ENCODE assay signal across 1 cellular context in genomic region chr6:3135668-3136297, GRCh38.
TF ChIP-seq lines count a peak whose summit lies in the region.

No MANE protein-coding gene starts in this region.

TF ChIP-seq in HepG2, 621 proteins besides CTCF, POLR2A, EP300 and RAD21 (continued from another document and continues in another):
- TF ChIP-seq PREB (CRISPR knock-in tag; IDR thresholded peaks at IDR 0.05) (no peak), ARID4A (CRISPR knock-in tag; IDR thresholded peaks at IDR 0.05; ENCODE audit: borderline replicate concordance) (0 out of 2 replicates have a peak, but pooled peaks have one; percentile 53), NFKBIZ (CRISPR knock-in tag; IDR thresholded peaks at IDR 0.05) (peak; percentile 89), CHD4 (IDR thresholded peaks at IDR 0.05; ENCODE audit: borderline replicate concordance, low read length) (no peak; the same call in 1 of the 2 replicates), NR2F1 (CRISPR knock-in tag; IDR thresholded peaks at IDR 0.05) (peak in 1 of 2 experiments; percentile 61; a peak in 2 of 4 replicates), ZNF12 (CRISPR knock-in tag; IDR thresholded peaks at IDR 0.05) (no peak), ZSCAN29 (CRISPR knock-in tag; conservative IDR thresholded peaks at IDR 0.05) (no peak), ZNF296 (CRISPR knock-in tag; conservative IDR thresholded peaks at IDR 0.05) (no peak), KDM5A (IDR thresholded peaks at IDR 0.05; ENCODE audit: borderline replicate concordance, low read length) (no peak; the same call in 1 of the 2 replicates), NFAT5 (CRISPR knock-in tag; IDR thresholded peaks at IDR 0.05) (no peak), SP1 (IDR thresholded peaks at IDR 0.05) (no peak), SP1 (CRISPR knock-in tag; IDR thresholded peaks at IDR 0.05) (no peak), MXD4 (CRISPR knock-in tag; IDR thresholded peaks at IDR 0.05) (no peak), ZNF569 (CRISPR knock-in tag; IDR thresholded peaks at IDR 0.05; ENCODE audit: borderline replicate concordance) (no peak), ZNF557 (CRISPR knock-in tag; IDR thresholded peaks at IDR 0.05) (no peak), DR1 (CRISPR knock-in tag; IDR thresholded peaks at IDR 0.05) (no peak), MXD3 (CRISPR knock-in tag; IDR thresholded peaks at IDR 0.05) (peak; percentile 42; the same call in 1 of the 2 replicates), ZNF543 (CRISPR knock-in tag; IDR thresholded peaks at IDR 0.05) (no peak), SPEN (CRISPR knock-in tag; IDR thresholded peaks at IDR 0.05; ENCODE audit: low read depth) (no peak; the same call in none of the 2 replicates), ZSCAN30 (CRISPR knock-in tag; IDR thresholded peaks at IDR 0.05) (no peak), ZNF607 (CRISPR knock-in tag; IDR thresholded peaks at IDR 0.05; ENCODE audit: borderline replicate concordance) (no peak), FOXO4 (CRISPR knock-in tag; conservative IDR thresholded peaks at IDR 0.05) (peak; percentile 92; the same call in 1 of the 2 replicates), ZNF788 (CRISPR knock-in tag; IDR thresholded peaks at IDR 0.05; ENCODE audit: borderline replicate concordance) (no peak; the same call in 1 of the 2 replicates), ZNF570 (CRISPR knock-in tag; IDR thresholded peaks at IDR 0.05; ENCODE audit: borderline replicate concordance) (no peak), ZSCAN31 (CRISPR knock-in tag; IDR thresholded peaks at IDR 0.05; ENCODE audit: low read depth) (peak; percentile 27; the same call in 1 of the 2 replicates), CEBPB (IDR thresholded peaks at IDR 0.05; ENCODE audit: borderline replicate concordance, low read depth, low read length) (no peak), ZNF230 (CRISPR knock-in tag; IDR thresholded peaks at IDR 0.05) (no peak), POLR2AphosphoS2 (IDR thresholded peaks at IDR 0.05; ENCODE audit: low read depth, low read length) (no peak), DNMT1 (CRISPR knock-in tag; IDR thresholded peaks at IDR 0.05) (no peak), PHF5A (CRISPR knock-in tag; IDR thresholded peaks at IDR 0.05; ENCODE audit: low read depth, unreplicated experiment) (peak; percentile 70), FOXC1 (CRISPR knock-in tag; IDR thresholded peaks at IDR 0.05; ENCODE audit: borderline replicate concordance) (peak; percentile 73; the same call in 1 of the 2 replicates), KLF15 (CRISPR knock-in tag; IDR thresholded peaks at IDR 0.05; ENCODE audit: borderline replicate concordance) (no peak), ZFP36 (IDR thresholded peaks at IDR 0.05; ENCODE audit: borderline replicate concordance, low read depth, low read length, partially characterized antibody) (no peak), ZNF790 (CRISPR knock-in tag; IDR thresholded peaks at IDR 0.05; ENCODE audit: borderline replicate concordance) (no peak), FOXP1 (IDR thresholded peaks at IDR 0.05) (no peak), FOXP1 (CRISPR knock-in tag; IDR thresholded peaks at IDR 0.05) (peak; percentile 79), ISL2 (CRISPR knock-in tag; IDR thresholded peaks at IDR 0.05) (no peak), MEIS1 (CRISPR knock-in tag; IDR thresholded peaks at IDR 0.05; ENCODE audit: borderline replicate concordance) (no peak), HES4 (CRISPR knock-in tag; IDR thresholded peaks at IDR 0.05; ENCODE audit: borderline replicate concordance) (no peak), AKAP8 (CRISPR knock-in tag; IDR thresholded peaks at IDR 0.05) (no peak), ZNF484 (CRISPR knock-in tag; IDR thresholded peaks at IDR 0.05; ENCODE audit: borderline replicate concordance, low read depth) (no peak), ZNF792 (CRISPR knock-in tag; IDR thresholded peaks at IDR 0.05) (no peak), ZGPAT (CRISPR knock-in tag; IDR thresholded peaks at IDR 0.05) (peak; percentile 63), MAZ (IDR thresholded peaks at IDR 0.05; ENCODE audit: borderline replicate concordance, low read depth, low read length) (no peak), MAZ (CRISPR knock-in tag; IDR thresholded peaks at IDR 0.05; ENCODE audit: low read depth) (0 out of 2 replicates have a peak, but pooled peaks have one; percentile 31), THAP8 (CRISPR knock-in tag; IDR thresholded peaks at IDR 0.05; ENCODE audit: borderline replicate concordance) (no peak), ZNF644 (CRISPR knock-in tag; IDR thresholded peaks at IDR 0.05; ENCODE audit: low read depth) (peak; percentile 78), ZNF280D (CRISPR knock-in tag; IDR thresholded peaks at IDR 0.05) (no peak), ZNF577 (CRISPR knock-in tag; IDR thresholded peaks at IDR 0.05; ENCODE audit: borderline replicate concordance, low read depth) (no peak)
